24 cellular contexts compared by ENCODE assay signal in the genomic region with DNA sequence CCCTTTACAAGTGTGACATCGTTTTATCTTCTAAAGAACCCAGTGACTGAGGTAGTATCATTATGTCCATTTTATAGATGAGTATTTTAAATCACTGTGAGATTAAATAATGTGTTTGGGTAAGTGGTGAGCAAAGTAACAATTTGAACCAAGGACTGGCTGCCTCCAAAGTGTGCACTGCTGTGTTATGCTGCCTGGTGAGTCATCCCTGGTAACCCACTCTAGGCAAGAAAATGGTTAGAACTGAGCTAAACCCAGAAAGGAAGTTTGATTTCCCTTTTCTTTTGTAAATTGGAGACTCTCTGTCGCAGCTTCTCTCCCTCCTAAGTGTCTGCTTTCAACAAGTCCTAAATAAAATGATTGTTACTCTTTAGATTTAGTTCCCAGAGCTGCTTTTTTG.
DNase-seq lines count a peak whose midpoint lies in the region; ATAC-seq lines count a peak whose summit lies in the region.
"Had no signal": no experiment of that assay in that cellular context is flagged by ENCODE, and none has a peak within 500 bp of the region (broad histone marks: within the 10 kb centered on the region; RNA-seq: fewer than 3 reads in every experiment).

No MANE protein-coding gene starts in this region.

- H3K27ac Mint-ChIP-seq in stimulated activated naive CD8-positive, alpha-beta T cell treated with anti-CD3 and anti-CD28 coated beads, Interleukin-15, amount 100 ng/mL, for 72 hours, result no peak overlapping the region
- no peak overlapping the region for H3K27ac Mint-ChIP-seq in activated CD4-positive, alpha-beta T cell treated with anti-CD3 and anti-CD28 coated beads, Interleukin-2, amount 10 ng/mL, durations not matched to agents 24 days and 14 days
- H3K27ac Mint-ChIP-seq: activated naive CD4-positive, alpha-beta T cell treated with anti-CD3 and anti-CD28 coated beads for 36 hours; CD4-positive, alpha-beta memory T cell; progenitor cell of endocrine pancreas; T-cell had no signal

- no peak overlapping the region for H3K4me3 Mint-ChIP-seq in stimulated activated naive CD8-positive, alpha-beta T cell treated with anti-CD3 and anti-CD28 coated beads, Interleukin-15, amount 100 ng/mL, for 72 hours
- no peak overlapping the region for H3K4me3 Mint-ChIP-seq in activated CD4-positive, alpha-beta T cell treated with anti-CD3 and anti-CD28 coated beads, Interleukin-2, amount 10 ng/mL, durations not matched to agents 24 days and 14 days
- H3K4me3 Mint-ChIP-seq: activated naive CD4-positive, alpha-beta T cell treated with anti-CD3 and anti-CD28 coated beads for 36 hours; CD4-positive, alpha-beta memory T cell; naive B cell; T-cell had no signal

- no peak for DNase-seq in stimulated activated naive CD8-positive, alpha-beta T cell treated with anti-CD3 and anti-CD28 coated beads, Interleukin-15, amount 100 ng/mL, for 72 hours
- DNase-seq in stimulated activated naive CD8-positive, alpha-beta T cell treated with anti-CD3 and anti-CD28 coated beads, Interleukin-15, Interleukin-2, amounts not matched to agents 100 U/mL and 50 U/mL, for 24 hours, result no peak
- peak in 7 of 61 donors; percentile 3 to 57 (median 22) for DNase-seq in caudate nucleus (lab: John Stamatoyannopoulos, UW)
- peak; percentile 35 for DNase-seq in kidney tubule cell (ENCODE audit: low spot score)
- no peak for DNase-seq in activated CD4-positive, alpha-beta T cell treated with anti-CD3 and anti-CD28 coated beads, Interleukin-2, amount 10 ng/mL, durations not matched to agents 24 days and 14 days
- DNase-seq in effector CD8-positive, alpha-beta T cell (lab: John Stamatoyannopoulos, UW), result no peak
- no peak for DNase-seq in NCI-H2107 treated with DMSO at 0.1 percent for 48 hours (lab: John Stamatoyannopoulos, UW; ENCODE audit: unreplicated experiment)
- DNase-seq in SIG-M5 treated with dmso at 0.1 percent for 504 hours (lab: John Stamatoyannopoulos, UW; ENCODE audit: unreplicated experiment), result no peak
- DNase-seq: activated CD4-positive, alpha-beta T cell treated with anti-CD3 and anti-CD28 coated beads, Interleukin-2, amount 50 U/mL, for 48 hours; activated naive CD4-positive, alpha-beta T cell treated with anti-CD3 and anti-CD28 coated beads for 36 hours; activated T-cell treated with anti-CD3 and anti-CD28 coated beads, Interleukin-2, amount 50 U/mL, for 1 hour; body of pancreas; CD4-positive, alpha-beta memory T cell; colonic mucosa; glutamatergic neuron; naive B cell; NCI-H2029 treated with DMSO at 0.1 percent for 48 hours; NCI-H510A; Right ventricle myocardium superior; small intestine; stimulated activated CD4-positive, alpha-beta T cell treated with anti-CD3 and anti-CD28 coated beads, Interleukin-4, amount 100 ng/mL, for 4 hours; T-cell; testis had no signal

- intact Hi-C loops in activated CD4-positive, alpha-beta T cell treated with anti-CD3 and anti-CD28 coated beads, Interleukin-2, amount 10 ng/mL, durations not matched to agents 24 days and 14 days (cut with micrococcal nuclease), result no loop called here

- H3K4me1 Mint-ChIP-seq in stimulated activated naive CD8-positive, alpha-beta T cell treated with anti-CD3 and anti-CD28 coated beads, Interleukin-15, amount 100 ng/mL, for 72 hours, result no peaks in the 10 kb centered on the region
- no peaks in the 10 kb centered on the region for H3K4me1 Mint-ChIP-seq in activated CD4-positive, alpha-beta T cell treated with anti-CD3 and anti-CD28 coated beads, Interleukin-2, amount 10 ng/mL, durations not matched to agents 24 days and 14 days
- H3K4me1 Mint-ChIP-seq: CD4-positive, alpha-beta memory T cell; T-cell had no signal

- H3K9me3 Mint-ChIP-seq in stimulated activated naive CD8-positive, alpha-beta T cell treated with anti-CD3 and anti-CD28 coated beads, Interleukin-15, amount 100 ng/mL, for 72 hours, result no peaks in the 10 kb centered on the region
- H3K9me3 Mint-ChIP-seq in activated CD4-positive, alpha-beta T cell treated with anti-CD3 and anti-CD28 coated beads, Interleukin-2, amount 10 ng/mL, durations not matched to agents 24 days and 14 days, result no peaks in the 10 kb centered on the region
- H3K9me3 Mint-ChIP-seq: activated naive CD4-positive, alpha-beta T cell treated with anti-CD3 and anti-CD28 coated beads for 36 hours had no signal

- no peaks in the 10 kb centered on the region for H3K27me3 Mint-ChIP-seq in stimulated activated naive CD8-positive, alpha-beta T cell treated with anti-CD3 and anti-CD28 coated beads, Interleukin-15, amount 100 ng/mL, for 72 hours
- no peaks in the 10 kb centered on the region for H3K27me3 Mint-ChIP-seq in activated CD4-positive, alpha-beta T cell treated with anti-CD3 and anti-CD28 coated beads, Interleukin-2, amount 10 ng/mL, durations not matched to agents 24 days and 14 days

- no peaks in the 10 kb centered on the region for H3K36me3 Mint-ChIP-seq in activated CD4-positive, alpha-beta T cell treated with anti-CD3 and anti-CD28 coated beads, Interleukin-2, amount 10 ng/mL, durations not matched to agents 24 days and 14 days (ENCODE audit: low read depth)
- H3K36me3 Mint-ChIP-seq: CD4-positive, alpha-beta memory T cell; naive B cell; T-cell had no signal

- ATAC-seq in stimulated activated naive CD8-positive, alpha-beta T cell treated with anti-CD3 and anti-CD28 coated beads, Interleukin-15, amount 100 ng/mL, for 72 hours, result peak; percentile 50
- ATAC-seq in stimulated activated naive CD8-positive, alpha-beta T cell treated with anti-CD3 and anti-CD28 coated beads, Interleukin-15, Interleukin-2, amounts not matched to agents 100 U/mL and 50 U/mL, for 24 hours, result no peak
- ATAC-seq: body of pancreas, T-cell had no signal

- peak overlapping the region; percentile 74 for H3K27ac ChIP-seq in caudate nucleus (ENCODE audit: low read depth, low read length)
- H3K27ac ChIP-seq: body of pancreas, colonic mucosa, testis had no signal
